Comparison of ENCODE assay signal across 8 cellular contexts in genomic region chr1:225777058-225777582, GRCh38. TPM values are rescaled to one million over a fixed set of nuclear protein-coding genes. Genes with fewer than 3 reads are reported as not detected.
A peak's percentile ranks its signal among the peaks of the same experiment; 100 is the strongest.
DNase-seq lines count a peak whose midpoint lies in the region; ATAC-seq and TF ChIP-seq lines count a peak whose summit lies in the region.

No MANE protein-coding gene starts in this region.

- H3K27ac ChIP-seq in RWPE2 (ENCODE audit: poor library complexity, severe bottlenecking) = peak overlapping the region; percentile 87
- peak overlapping the region; percentile 91 for H3K27ac ChIP-seq in left ventricle myocardium inferior (replicated peaks)

- H3K4me1 ChIP-seq in RWPE2 (ENCODE audit: insufficient read depth, poor library complexity, severe bottlenecking) (peaks cover 4% of the 10 kb centered on the region), left ventricle myocardium inferior (peaks cover 61% of the 10 kb centered on the region)

- H3K9me3 ChIP-seq in RWPE2 (ENCODE audit: severe bottlenecking) (no peaks in the 10 kb centered on the region), left ventricle myocardium inferior (replicated peaks) (no peaks in the 10 kb centered on the region)

- no peaks in the 10 kb centered on the region for H3K9me3 Mint-ChIP-seq in stimulated activated effector memory CD8-positive, alpha-beta T cell treated with anti-CD3 and anti-CD28 coated beads, Interleukin-12 subunit alpha, Interleukin-12 subunit beta, amount 100 ng/mL, for 72 hours
- no peaks in the 10 kb centered on the region for H3K9me3 Mint-ChIP-seq in activated CD4-positive, alpha-beta T cell treated with anti-CD3 and anti-CD28 coated beads, Interleukin-2, amount 10 ng/mL, durations not matched to agents 24 days and 14 days

- H3K27me3 Mint-ChIP-seq in activated CD4-positive, alpha-beta T cell treated with anti-CD3 and anti-CD28 coated beads, Interleukin-2, amount 10 ng/mL, durations not matched to agents 24 days and 14 days = no peaks in the 10 kb centered on the region

- H3K36me3 Mint-ChIP-seq in stimulated activated effector memory CD8-positive, alpha-beta T cell treated with anti-CD3 and anti-CD28 coated beads, Interleukin-12 subunit alpha, Interleukin-12 subunit beta, amount 100 ng/mL, for 72 hours = no peaks in the 10 kb centered on the region
- peaks cover 16% of the 10 kb centered on the region for H3K36me3 Mint-ChIP-seq in activated CD4-positive, alpha-beta T cell treated with anti-CD3 and anti-CD28 coated beads, Interleukin-2, amount 10 ng/mL, durations not matched to agents 24 days and 14 days (ENCODE audit: low read depth)

- DNase-seq in HFF-Myc (ENCODE audit: extremely low read depth, low read depth) (no peak), RWPE2 (ENCODE audit: low spot score) (no peak), left ventricle myocardium inferior (no peak), NCI-H1694 (lab: John Stamatoyannopoulos, UW) (no peak), GOT3 (lab: John Stamatoyannopoulos, UW) (no peak)
- no peak for DNase-seq in stimulated activated effector memory CD8-positive, alpha-beta T cell treated with anti-CD3 and anti-CD28 coated beads, Interleukin-12 subunit alpha, Interleukin-12 subunit beta, amount 100 ng/mL, for 72 hours (ENCODE audit: low spot score in 2 of 2)
- no peak for DNase-seq in activated CD4-positive, alpha-beta T cell treated with anti-CD3 and anti-CD28 coated beads, Interleukin-2, amount 10 ng/mL, durations not matched to agents 24 days and 14 days

- TF ChIP-seq CTCF in HFF-Myc (IDR thresholded peaks at IDR 0.05; ENCODE audit: low read depth, low read length, missing control alignments) (no peak), RWPE2 (IDR thresholded peaks at IDR 0.05; ENCODE audit: poor library complexity, severe bottlenecking) (no peak), left ventricle myocardium inferior (IDR thresholded peaks at IDR 0.05; ENCODE audit: borderline replicate concordance) (no peak)

- ATAC-seq in GM18498 (IDR thresholded peaks at IDR 0.05; ENCODE audit: unreplicated experiment) = peak; percentile 27
- peak; percentile 7; the same call in 2 of the 3 replicates for ATAC-seq in RWPE2 (ENCODE audit: low read depth)
- peak; percentile 3 for ATAC-seq in stimulated activated effector memory CD8-positive, alpha-beta T cell treated with anti-CD3 and anti-CD28 coated beads, Interleukin-12 subunit alpha, Interleukin-12 subunit beta, amount 100 ng/mL, for 72 hours

- peak overlapping the region; percentile 56 for H3K4me3 ChIP-seq in HFF-Myc (replicated peaks; ENCODE audit: low read depth, low read length)
- H3K4me3 ChIP-seq in RWPE2 (ENCODE audit: severe bottlenecking) = peak overlapping the region; percentile 62
- peak overlapping the region; percentile 75 for H3K4me3 ChIP-seq in left ventricle myocardium inferior

- H3K36me3 ChIP-seq in RWPE2 (ENCODE audit: low read depth) (peaks cover 22% of the 10 kb centered on the region), left ventricle myocardium inferior (peaks cover 5% of the 10 kb centered on the region)

- H3K4me3 Mint-ChIP-seq in stimulated activated effector memory CD8-positive, alpha-beta T cell treated with anti-CD3 and anti-CD28 coated beads, Interleukin-12 subunit alpha, Interleukin-12 subunit beta, amount 100 ng/mL, for 72 hours = no peak overlapping the region
- H3K4me3 Mint-ChIP-seq in activated CD4-positive, alpha-beta T cell treated with anti-CD3 and anti-CD28 coated beads, Interleukin-2, amount 10 ng/mL, durations not matched to agents 24 days and 14 days = no peak overlapping the region

- H3K27ac Mint-ChIP-seq in stimulated activated effector memory CD8-positive, alpha-beta T cell treated with anti-CD3 and anti-CD28 coated beads, Interleukin-12 subunit alpha, Interleukin-12 subunit beta, amount 100 ng/mL, for 72 hours = no peak overlapping the region
- no peak overlapping the region for H3K27ac Mint-ChIP-seq in activated CD4-positive, alpha-beta T cell treated with anti-CD3 and anti-CD28 coated beads, Interleukin-2, amount 10 ng/mL, durations not matched to agents 24 days and 14 days

- H3K4me1 Mint-ChIP-seq in stimulated activated effector memory CD8-positive, alpha-beta T cell treated with anti-CD3 and anti-CD28 coated beads, Interleukin-12 subunit alpha, Interleukin-12 subunit beta, amount 100 ng/mL, for 72 hours = peaks cover 18% of the 10 kb centered on the region
- peaks cover 16% of the 10 kb centered on the region for H3K4me1 Mint-ChIP-seq in activated CD4-positive, alpha-beta T cell treated with anti-CD3 and anti-CD28 coated beads, Interleukin-2, amount 10 ng/mL, durations not matched to agents 24 days and 14 days

- H3K27me3 ChIP-seq in RWPE2 (ENCODE audit: insufficient read depth, poor library complexity, severe bottlenecking) = no peaks in the 10 kb centered on the region
- H3K27me3 ChIP-seq in left ventricle myocardium inferior (ENCODE audit: low read depth) = no peaks in the 10 kb centered on the region

- intact Hi-C loops in left ventricle myocardium inferior (cut with micrococcal nuclease) = loop anchor here (5.0 to 10.0 kb wide), 2 partner anchors 35 to 122 kb away; partner anchors contain the start of genes ENAH and EPHX1
- intact Hi-C loops in activated CD4-positive, alpha-beta T cell treated with anti-CD3 and anti-CD28 coated beads, Interleukin-2, amount 10 ng/mL, durations not matched to agents 24 days and 14 days (cut with micrococcal nuclease) = loop anchor here (1.0 to 5.0 kb wide), 9 partner anchors 32 to 350 kb away; partner anchors contain the start of genes LBR, PYCR2 and SDE2

RNA-seq across cellular contexts. Expression of gene SRP9, which starts 0.5 kb away (rescaled TPM):
- total RNA-seq in left ventricle myocardium inferior = 205 TPM
- 232 and 244 TPM in 2 replicates for total RNA-seq in activated CD4-positive, alpha-beta T cell treated with anti-CD3 and anti-CD28 coated beads, Interleukin-2, amount 10 ng/mL, durations not matched to agents 24 days and 14 days

RNA-seq across cellular contexts. Expression of gene EPHX1, which starts 32.8 kb away (rescaled TPM):
- 49.7 TPM for total RNA-seq in left ventricle myocardium inferior
- 1.6 and 1.8 TPM in 2 replicates for total RNA-seq in activated CD4-positive, alpha-beta T cell treated with anti-CD3 and anti-CD28 coated beads, Interleukin-2, amount 10 ng/mL, durations not matched to agents 24 days and 14 days

Comparison
In these comparisons a context has a peak if more than half of its experiments do, and no peak if none do; other contexts are left out.
1. RNA of gene EPHX1, which starts 32.8 kb away (total RNA-seq): 49.7 TPM in left ventricle myocardium inferior (single experiment); 1.6 to 1.8 TPM in activated CD4-positive, alpha-beta T cell treated with anti-CD3 and anti-CD28 coated beads, Interleukin-2, amount 10 ng/mL, durations not matched to agents 24 days and 14 days; every median in the first group is over 10 times any median in the second.
2. Peak in every context shown above with its lines, with median percentiles within 50 percentile points of each other: ATAC-seq and H3K4me3 ChIP-seq.